ENCODE assay signal across 1 cellular context in the genomic region with DNA sequence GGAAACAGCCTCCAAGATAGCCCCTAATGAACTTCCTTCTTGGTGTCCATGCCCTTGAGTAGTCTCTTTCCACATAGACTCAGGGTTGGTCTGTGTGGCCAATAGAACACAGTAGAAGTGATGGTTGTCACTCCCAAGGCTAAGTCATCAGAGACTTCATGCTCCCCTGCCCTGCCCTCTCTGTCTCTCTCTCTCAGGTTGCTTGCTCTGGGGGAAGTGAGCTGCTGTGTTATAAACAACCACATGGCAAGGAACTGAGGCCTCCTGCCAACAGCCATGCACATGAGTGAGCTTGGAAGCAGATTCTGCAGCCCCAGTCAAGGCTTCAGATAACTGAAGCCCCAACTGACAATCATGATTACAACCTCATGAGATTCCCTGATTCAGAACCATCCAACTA.
TF ChIP-seq lines count a peak whose summit lies in the region.

No MANE protein-coding gene starts in this region.

TF ChIP-seq in HepG2, 621 proteins besides CTCF, POLR2A, EP300 and RAD21 (continued from another document):
- TF ChIP-seq HIC2 (CRISPR knock-in tag; IDR thresholded peaks at IDR 0.05; ENCODE audit: low read depth) (no peak), KAT7 (CRISPR knock-in tag; IDR thresholded peaks at IDR 0.05; ENCODE audit: borderline replicate concordance) (no peak), ZNF317 (CRISPR knock-in tag; IDR thresholded peaks at IDR 0.05) (0 out of 2 replicates have a peak, but pooled peaks have one; percentile 36), MED1 (CRISPR knock-in tag; IDR thresholded peaks at IDR 0.05) (0 out of 2 replicates have a peak, but pooled peaks have one; percentile 25), MAX (IDR thresholded peaks at IDR 0.05) (0 out of 2 replicates have a peak, but pooled peaks have one; percentile 24), PAX8 (CRISPR knock-in tag; IDR thresholded peaks at IDR 0.05; ENCODE audit: borderline replicate concordance) (no peak), ZNF350 (CRISPR knock-in tag; IDR thresholded peaks at IDR 0.05; ENCODE audit: borderline replicate concordance, low read depth) (no peak)
- TF ChIP-seq, protein P1, sequence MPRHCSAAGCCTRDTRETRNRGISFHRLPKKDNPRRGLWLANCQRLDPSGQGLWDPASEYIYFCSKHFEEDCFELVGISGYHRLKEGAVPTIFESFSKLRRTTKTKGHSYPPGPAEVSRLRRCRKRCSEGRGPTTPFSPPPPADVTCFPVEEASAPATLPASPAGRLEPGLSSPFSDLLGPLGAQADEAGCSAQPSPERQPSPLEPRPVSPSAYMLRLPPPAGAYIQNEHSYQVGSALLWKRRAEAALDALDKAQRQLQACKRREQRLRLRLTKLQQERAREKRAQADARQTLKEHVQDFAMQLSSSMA (CRISPR knock-in tag; IDR thresholded peaks at IDR 0.05) = no peak
